In genomic region chr16:18958621-18959578, GRCh38 we compare ENCODE assay signal across 15 cellular contexts.
DNase-seq lines count a peak whose midpoint lies in the region; ATAC-seq and TF ChIP-seq lines count a peak whose summit lies in the region.
"Had no signal": no experiment of that assay in that cellular context is flagged by ENCODE, and none has a peak within 500 bp of the region (broad histone marks: within the 10 kb centered on the region; RNA-seq: fewer than 3 reads in every experiment).

No MANE protein-coding gene starts in this region.

- no peak overlapping the region for H3K4me3 Mint-ChIP-seq in activated naive CD8-positive, alpha-beta T cell treated with anti-CD3 and anti-CD28 coated beads, Interleukin-2, amount 50 U/mL, for 24 hours
- H3K4me3 Mint-ChIP-seq: CD4-positive, alpha-beta T cell; central memory CD8-positive, alpha-beta T cell had no signal

- H3K27ac Mint-ChIP-seq in activated naive CD8-positive, alpha-beta T cell treated with anti-CD3 and anti-CD28 coated beads, Interleukin-2, amount 50 U/mL, for 24 hours, result no peak overlapping the region
- H3K27ac Mint-ChIP-seq: CD4-positive, alpha-beta T cell had no signal

- H2AFZ ChIP-seq in neuron (ENCODE audit: low read depth, low read length), result peak overlapping the region; percentile 58

- H3K27ac ChIP-seq in RWPE1, result peak overlapping the region; percentile 57

- no peak for TF ChIP-seq CTCF in RWPE1 (conservative IDR thresholded peaks at IDR 0.05; ENCODE audit: low read depth)

- peaks cover 30% of the 10 kb centered on the region for H3K4me1 ChIP-seq in neuron (ENCODE audit: insufficient read depth, low read length)

- H3K36me3 Mint-ChIP-seq in activated naive CD8-positive, alpha-beta T cell treated with anti-CD3 and anti-CD28 coated beads, Interleukin-2, amount 50 U/mL, for 24 hours (ENCODE audit: low read depth), result no peaks in the 10 kb centered on the region

- peaks cover 2% of the 10 kb centered on the region for H3K4me1 Mint-ChIP-seq in activated naive CD8-positive, alpha-beta T cell treated with anti-CD3 and anti-CD28 coated beads, Interleukin-2, amount 50 U/mL, for 24 hours

- H3K9me3 Mint-ChIP-seq in activated naive CD8-positive, alpha-beta T cell treated with anti-CD3 and anti-CD28 coated beads, Interleukin-2, amount 50 U/mL, for 24 hours, result no peaks in the 10 kb centered on the region
- H3K9me3 Mint-ChIP-seq: CD4-positive, alpha-beta T cell; central memory CD8-positive, alpha-beta T cell had no signal

- peak; percentile 3 for DNase-seq in ELR (ENCODE audit: low read depth)
- peak; percentile 20 for DNase-seq in RWPE1 (ENCODE audit: low spot score)
- DNase-seq in glomerular visceral epithelial cell (ENCODE audit: extremely low spot score), result peak; percentile 9
- no peak for DNase-seq in activated naive CD8-positive, alpha-beta T cell treated with anti-CD3 and anti-CD28 coated beads, Interleukin-2, amount 50 U/mL, for 24 hours
- DNase-seq in stimulated activated CD4-positive, alpha-beta T cell treated with anti-CD3 and anti-CD28 coated beads, Interleukin-12 subunit alpha, Interleukin-12 subunit beta, amount 100 ng/mL, for 4 hours, result no peak
- DNase-seq: activated CD4-positive, alpha-beta T cell treated with anti-CD3 and anti-CD28 coated beads for 4 hours; activated effector memory CD4-positive, alpha-beta T cell treated with Interleukin-2 at 50 U/mL for 16 hours; CD4-positive, alpha-beta T cell; NCI-H1436 treated with DMSO at 0.1 percent for 48 hours; NCI-H774; substantia nigra had no signal

- no peaks in the 10 kb centered on the region for H3K36me3 ChIP-seq in neuron (ENCODE audit: insufficient read depth, low read length)

- H3K4me3 ChIP-seq in neuron (ENCODE audit: low read length), result peak overlapping the region; percentile 0

- H3K9me3 ChIP-seq in neuron (ENCODE audit: low read length), result no peaks in the 10 kb centered on the region

- POLR2A ChIA-PET in RWPE1 (lab: Yijun Ruan, JAX; ENCODE audit: low non-redundant PET), result interaction anchor here (0.6 to 1.0 kb wide), 2 partner anchors 31 to 157 kb away, joined by 3 read pairs; no protein-coding TSS in a partner anchor

- H3K27me3 Mint-ChIP-seq in activated naive CD8-positive, alpha-beta T cell treated with anti-CD3 and anti-CD28 coated beads, Interleukin-2, amount 50 U/mL, for 24 hours, result peaks cover 2% of the 10 kb centered on the region

- ATAC-seq in activated naive CD8-positive, alpha-beta T cell treated with anti-CD3 and anti-CD28 coated beads, Interleukin-2, amount 50 U/mL, for 24 hours, result no peak
- ATAC-seq in HG02798 (IDR thresholded peaks at IDR 0.05; ENCODE audit: poor library complexity, unreplicated experiment) (no peak), GM18861 (IDR thresholded peaks at IDR 0.05; ENCODE audit: unreplicated experiment) (no peak)

- H3K27me3 ChIP-seq in neuron (ENCODE audit: insufficient read depth, low read length), result no peaks in the 10 kb centered on the region

- CTCF ChIA-PET in RWPE1 (lab: Yijun Ruan, JAX), result interaction anchor here (0.6 kb wide), 3 partner anchors 17 to 1427 kb away, joined by 3 read pairs; no protein-coding TSS in a partner anchor

Comparison
In these comparisons a context has a peak if more than half of its experiments do, and no peak if none do; other contexts are left out.
1. DNase-seq: peak in ELR (single experiment), RWPE1 (single experiment) and glomerular visceral epithelial cell (single experiment); none in activated naive CD8-positive, alpha-beta T cell treated with anti-CD3 and anti-CD28 coated beads, Interleukin-2, amount 50 U/mL, for 24 hours (single experiment) and stimulated activated CD4-positive, alpha-beta T cell treated with anti-CD3 and anti-CD28 coated beads, Interleukin-12 subunit alpha, Interleukin-12 subunit beta, amount 100 ng/mL, for 4 hours (single experiment).